8 cellular contexts compared by ENCODE assay signal in genomic region chr6:111011360-111012142, GRCh38. TPM values are rescaled to one million over a fixed set of nuclear protein-coding genes. Genes with fewer than 3 reads are reported as not detected.
DNase-seq lines count a peak whose midpoint lies in the region; ATAC-seq and TF ChIP-seq lines count a peak whose summit lies in the region.

No MANE protein-coding gene starts in this region.

- no peak overlapping the region for H3K4me3 Mint-ChIP-seq in stimulated activated memory B cell treated with anti-CD40 and anti-IgM and Interleukin-4, amounts not matched to agents 10 μg/mL and 1 μg/mL and 100 μg/mL, for 72 hours

- H3K9me3 Mint-ChIP-seq in stimulated activated memory B cell treated with anti-CD40 and anti-IgM and Interleukin-4, amounts not matched to agents 10 μg/mL and 1 μg/mL and 100 μg/mL, for 72 hours, result no peaks in the 10 kb centered on the region

- H3K27ac ChIP-seq in C4-2B (no peak overlapping the region), ascending aorta (no peak overlapping the region), right atrium auricular region (no peak overlapping the region)

- intact Hi-C loops in ascending aorta (cut with DNase I), result loop anchor here (1.0 to 5.0 kb wide), 2 partner anchors 199 to 246 kb away; a partner anchor contains a TSS

- no peak overlapping the region for H3K27ac Mint-ChIP-seq in stimulated activated memory B cell treated with anti-CD40 and anti-IgM and Interleukin-4, amounts not matched to agents 10 μg/mL and 1 μg/mL and 100 μg/mL, for 72 hours

- H3K36me3 ChIP-seq in ascending aorta (peaks cover 11 to 45% of the 10 kb centered on the region in 2 donors), right atrium auricular region (peaks cover 59% of the 10 kb centered on the region)

- ATAC-seq in GM18511 (IDR thresholded peaks at IDR 0.05; ENCODE audit: unreplicated experiment), result peak; percentile 51
- peak; percentile 57 for ATAC-seq in stimulated activated memory B cell treated with anti-CD40 and anti-IgM and Interleukin-4, amounts not matched to agents 10 μg/mL and 1 μg/mL and 100 μg/mL, for 72 hours
- ATAC-seq in HG03342 (IDR thresholded peaks at IDR 0.05; ENCODE audit: unreplicated experiment), result no peak
- ATAC-seq in HG03439 (IDR thresholded peaks at IDR 0.05; ENCODE audit: unreplicated experiment), result no peak

- TF ChIP-seq CTCF in C4-2B (conservative IDR thresholded peaks at IDR 0.05) (peak; percentile 81), ascending aorta (IDR thresholded peaks at IDR 0.05) (peak; percentile 45 to 64 (median 55)), right atrium auricular region (IDR thresholded peaks at IDR 0.05) (peak; percentile 36 to 66)

- H3K36me3 Mint-ChIP-seq in stimulated activated memory B cell treated with anti-CD40 and anti-IgM and Interleukin-4, amounts not matched to agents 10 μg/mL and 1 μg/mL and 100 μg/mL, for 72 hours, result peaks cover 44% of the 10 kb centered on the region

- DNase-seq in NCI-H2029 treated with DMSO at 0.1 percent for 48 hours (lab: John Stamatoyannopoulos, UW) (peak; percentile 67), ascending aorta (ENCODE audit: low spot score in 2 of 2) (no peak), right atrium auricular region (ENCODE audit: low spot score) (no peak)

- H3K27me3 ChIP-seq in ascending aorta (no peaks in the 10 kb centered on the region), right atrium auricular region (no peaks in the 10 kb centered on the region)

- peaks cover 11% of the 10 kb centered on the region for H3K4me1 Mint-ChIP-seq in stimulated activated memory B cell treated with anti-CD40 and anti-IgM and Interleukin-4, amounts not matched to agents 10 μg/mL and 1 μg/mL and 100 μg/mL, for 72 hours

- H3K9me3 ChIP-seq in ascending aorta (no peaks in the 10 kb centered on the region), right atrium auricular region (no peaks in the 10 kb centered on the region)

- H3K27me3 Mint-ChIP-seq in stimulated activated memory B cell treated with anti-CD40 and anti-IgM and Interleukin-4, amounts not matched to agents 10 μg/mL and 1 μg/mL and 100 μg/mL, for 72 hours, result no peaks in the 10 kb centered on the region

- peaks cover 3 to 5% of the 10 kb centered on the region in 2 donors for H3K4me1 ChIP-seq in ascending aorta
- H3K4me1 ChIP-seq in right atrium auricular region, result no peaks in the 10 kb centered on the region

- H3K4me3 ChIP-seq in ascending aorta (no peak overlapping the region), right atrium auricular region (no peak overlapping the region)

RNA-seq across cellular contexts. Expression of gene RPF2, which starts 29.7 kb away (rescaled TPM):
- total RNA-seq in ascending aorta (2.9 TPM), right atrium auricular region (10 to 100 TPM; 22.5 to 27.7 TPM)

RNA-seq across cellular contexts. Expression of gene GTF3C6, which starts 53.0 kb away (rescaled TPM):
- 31.9 TPM for total RNA-seq in ascending aorta
- total RNA-seq in right atrium auricular region, result 10 to 100 TPM; 51.0 to 78.1 TPM

Comparison
In these comparisons a context has a peak if more than half of its experiments do, and no peak if none do; other contexts are left out.
1. ATAC-seq: peak in GM18511 (single experiment) and stimulated activated memory B cell treated with anti-CD40 and anti-IgM and Interleukin-4, amounts not matched to agents 10 μg/mL and 1 μg/mL and 100 μg/mL, for 72 hours (single experiment); none in HG03342 (single experiment) and HG03439 (single experiment).
2. Peak in every context shown above with its lines, with median percentiles within 50 percentile points of each other: CTCF ChIP-seq.